ENCODE assay signal across 8 cellular contexts in the genomic region with DNA sequence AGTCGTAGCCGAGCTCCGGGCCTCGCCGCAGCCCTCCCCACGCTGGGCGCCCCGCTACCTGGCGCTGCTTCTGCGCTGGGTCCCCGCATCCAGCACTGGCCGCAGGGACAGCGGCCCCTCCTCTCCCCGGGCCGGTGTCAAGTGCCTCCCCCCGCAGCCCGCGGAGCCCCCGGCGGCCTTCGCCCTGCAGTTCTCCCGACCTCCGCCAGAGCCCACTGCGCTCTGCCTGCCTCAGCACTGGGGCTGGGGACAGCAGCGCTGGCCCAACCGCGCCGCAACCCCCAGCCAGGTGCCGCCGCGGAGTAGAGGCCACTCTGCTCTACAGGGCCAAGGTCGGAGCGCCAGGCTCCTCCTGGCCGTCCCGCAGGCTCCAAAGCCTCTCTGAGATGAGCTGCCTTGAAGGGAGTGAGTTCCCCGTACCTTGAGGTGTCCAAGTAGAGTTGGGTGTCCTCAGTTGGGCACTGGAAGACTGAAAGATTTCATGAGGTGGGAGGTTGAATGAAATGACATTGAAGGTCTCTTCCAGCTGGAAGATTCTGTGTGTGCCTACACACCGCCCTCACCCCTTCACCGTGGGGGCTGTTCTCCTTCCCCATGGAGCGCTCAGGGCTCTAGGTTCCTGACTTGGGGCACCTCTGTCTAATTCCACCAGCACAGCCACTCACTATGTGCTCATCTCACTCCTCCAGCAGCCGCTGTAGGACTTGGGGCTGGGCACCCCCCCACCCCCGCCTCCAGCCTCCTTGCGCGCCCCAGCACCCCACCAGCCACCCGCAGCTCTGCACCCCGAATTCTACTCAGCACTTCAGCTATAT. TPM values are rescaled to one million over a fixed set of nuclear protein-coding genes. Genes with fewer than 3 reads are reported as not detected.
A peak's percentile ranks its signal among the peaks of the same experiment; 100 is the strongest.
DNase-seq lines count a peak whose midpoint lies in the region; ATAC-seq, FAIRE-seq and TF ChIP-seq lines count a peak whose summit lies in the region.

No MANE protein-coding gene starts in this region.

- ATAC-seq in GM18861 (IDR thresholded peaks at IDR 0.05; ENCODE audit: unreplicated experiment) (peak; percentile 64), HG03066 (IDR thresholded peaks at IDR 0.05; ENCODE audit: low read depth, unreplicated experiment) (peak; percentile 69)

- H3K27ac ChIP-seq in ACC112 (ENCODE audit: low read depth, low read length) (no peak overlapping the region), kidney (ENCODE audit: low read depth in 2 of 2, low read length in 2 of 2) (peak overlapping the region; percentile 73 to 74)

- no peaks in the 10 kb centered on the region for H3K9me3 ChIP-seq in kidney (ENCODE audit: control insufficient read depth in 1 of 2, low read length in 2 of 2)

- peak; percentile 98 for TF ChIP-seq CTCF in kidney (IDR thresholded peaks at IDR 0.05; ENCODE audit: borderline replicate concordance, extremely low read depth, insufficient read depth)

- peak; percentile 61 for DNase-seq in NCI-H2196 treated with DMSO at 0.1 percent for 48 hours (lab: John Stamatoyannopoulos, UW; ENCODE audit: unreplicated experiment)
- peak; percentile 68 for DNase-seq in activated CD4-positive, alpha-beta T cell treated with anti-CD3 and anti-CD28 coated beads for 1 hour
- peak; percentile 87 for DNase-seq in cerebellum (ENCODE audit: low spot score)
- peak; percentile 94 for DNase-seq in kidney
- peak; percentile 64 to 70 (median 70) for DNase-seq in stimulated activated CD4-positive, alpha-beta T cell treated with anti-CD3 and anti-CD28 coated beads, Interleukin-12 subunit alpha, Interleukin-12 subunit beta, amount 100 ng/mL, for 48 hours (ENCODE audit: low read depth in 2 of 3, low spot score in 1 of 3)

- peaks cover 7% of the 10 kb centered on the region for H3K4me1 ChIP-seq in ACC112 (ENCODE audit: control insufficient read depth, insufficient read depth, low read length, unreplicated experiment)
- H3K4me1 ChIP-seq in kidney (ENCODE audit: control insufficient read depth in 1 of 2, insufficient read depth in 1 of 2, low read depth in 1 of 2, low read length in 2 of 2), result peaks cover 0 to 20% of the 10 kb centered on the region in 2 donors

- intact Hi-C loops in kidney (cut with DNase I), result no loop called here

- H3K27me3 ChIP-seq in ACC112 (ENCODE audit: insufficient read depth, low read length), result no peaks in the 10 kb centered on the region

- H3K36me3 ChIP-seq in ACC112 (ENCODE audit: insufficient read depth, low read length), result no peaks in the 10 kb centered on the region
- H3K36me3 ChIP-seq in kidney (ENCODE audit: control insufficient read depth in 1 of 2, insufficient read depth in 2 of 2, low read length in 2 of 2), result no peaks in the 10 kb centered on the region

- FAIRE-seq in kidney (lab: Jason Lieb, UNC), result no peak

- H3K79me2 ChIP-seq in ACC112 (ENCODE audit: control insufficient read depth, insufficient read depth, low read length, unreplicated experiment), result no peaks in the 10 kb centered on the region

- H3K9ac ChIP-seq in kidney (ENCODE audit: low read length in 2 of 2), result peak overlapping the region; percentile 29 to 55

- H2AFZ ChIP-seq in ACC112 (ENCODE audit: low read length, unreplicated experiment), result peak overlapping the region; percentile 71

- peak overlapping the region; percentile 82 for H3K4me3 ChIP-seq in ACC112 (ENCODE audit: low read depth, low read length)
- peak overlapping the region; percentile 24 to 53 for H3K4me3 ChIP-seq in kidney (ENCODE audit: low read length in 2 of 2)

RNA-seq across cellular contexts. Expression of gene DNMT3A, which starts 0.9 kb away (rescaled TPM):
- 63.3 TPM for total RNA-seq in cerebellum
- total RNA-seq in kidney, result 31.4 TPM
- polyA plus RNA-seq in kidney (ENCODE audit: insufficient read depth, low read depth, low replicate concordance), result 6.5 TPM
